In the genomic region with DNA sequence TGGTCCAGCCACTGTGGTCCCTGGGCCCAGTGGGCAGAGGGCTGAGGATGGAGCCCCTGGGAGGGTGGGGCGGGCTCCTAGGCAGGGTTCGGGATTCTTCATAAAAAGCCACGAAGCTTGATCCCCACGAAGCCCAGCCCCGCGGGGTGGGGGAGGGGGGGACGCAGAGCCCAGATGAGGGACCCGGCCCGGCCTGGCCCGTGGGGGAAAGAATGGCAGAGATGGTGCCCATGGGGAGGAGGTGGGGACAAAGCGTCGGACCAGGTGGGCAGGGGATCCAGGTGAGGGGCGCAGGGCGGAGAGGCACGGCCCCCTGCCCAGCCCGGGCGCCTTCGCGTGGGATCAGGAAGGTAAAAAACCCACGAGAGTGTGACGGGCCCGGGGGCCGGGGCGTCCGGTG, we compare ENCODE assay signal across 8 cellular contexts. TPM values are rescaled to one million over a fixed set of nuclear protein-coding genes. Genes with fewer than 3 reads are reported as not detected.
DNase-seq lines count a peak whose midpoint lies in the region; ATAC-seq and TF ChIP-seq lines count a peak whose summit lies in the region.

No MANE protein-coding gene starts in this region.

- intact Hi-C loops in esophagus squamous epithelium (cut with DNase I) = no loop called here

- no peak overlapping the region for H2BK120ac ChIP-seq in trophoblast cell (ENCODE audit: insufficient read depth, low read length, poor library complexity)

- no peak overlapping the region for H2BK5ac ChIP-seq in trophoblast cell (ENCODE audit: low read depth, low read length, poor library complexity)

- TF ChIP-seq POLR2A in esophagus squamous epithelium (IDR thresholded peaks at IDR 0.05) (no peak), GM18505 (IDR thresholded peaks at IDR 0.05; ENCODE audit: borderline replicate concordance, extremely low read depth, insufficient read depth, insufficient read length) (no peak)

- no peak overlapping the region for H3K4ac ChIP-seq in trophoblast cell (ENCODE audit: low read depth, low read length)

- CTCF ChIA-PET in RWPE1 (lab: Yijun Ruan, JAX) = interaction anchor here (0.6 to 1.5 kb wide), 6 partner anchors 9 to 566 kb away, joined by 3 to 10 read pairs (median 3); no protein-coding TSS in a partner anchor

- peak overlapping the region; percentile 87 for H3K4me2 ChIP-seq in trophoblast cell (ENCODE audit: low read length)

- H2AK5ac ChIP-seq in trophoblast cell (ENCODE audit: low read length) = no peak overlapping the region

- H3K9ac ChIP-seq in ES-I3 (ENCODE audit: low read depth, low read length) = peak overlapping the region; percentile 98
- H3K9ac ChIP-seq in trophoblast cell (ENCODE audit: low read length) = no peak overlapping the region

- no peaks in the 10 kb centered on the region for H3K9me3 ChIP-seq in ES-I3 (ENCODE audit: control insufficient read depth, insufficient read depth, low read length)
- H3K9me3 ChIP-seq in esophagus squamous epithelium = no peaks in the 10 kb centered on the region
- no peaks in the 10 kb centered on the region for H3K9me3 ChIP-seq in trophoblast cell (ENCODE audit: insufficient read depth, low read depth, low read length)

- H4K91ac ChIP-seq in trophoblast cell (ENCODE audit: low read depth, low read length) = peak overlapping the region; percentile 56

- no peaks in the 10 kb centered on the region for H3K36me3 ChIP-seq in ES-I3 (ENCODE audit: insufficient read depth, low read length)
- H3K36me3 ChIP-seq in esophagus squamous epithelium = no peaks in the 10 kb centered on the region
- H3K36me3 ChIP-seq in trophoblast cell (ENCODE audit: control insufficient read depth in 1 of 2, insufficient read depth in 2 of 2, low read length in 2 of 2) = no peaks in the 10 kb centered on the region

- H3K27me3 ChIP-seq in esophagus squamous epithelium (no peaks in the 10 kb centered on the region), trophoblast cell (ENCODE audit: insufficient read depth, low read length) (no peaks in the 10 kb centered on the region)

- H3K18ac ChIP-seq in trophoblast cell (ENCODE audit: low read length) = no peak overlapping the region

- peak overlapping the region; percentile 94 for H4K8ac ChIP-seq in trophoblast cell (ENCODE audit: low read depth, low read length)

- H3K79me1 ChIP-seq in trophoblast cell (ENCODE audit: low read length) = peaks cover 5% of the 10 kb centered on the region

- 2 to 4% methylated on average over 9 to 14 of the region's 25 CpGs for WGBS in esophagus squamous epithelium, 2 donors
- no CpG with 5 or more reads among the region's 25 CpGs for WGBS in trophoblast cell (ENCODE audit: extremely low coverage, insufficient coverage, insufficient read length)

- H4K12ac ChIP-seq in trophoblast cell (ENCODE audit: low read depth, low read length) = peak overlapping the region; percentile 71

- TF ChIP-seq CTCF in RWPE1 (conservative IDR thresholded peaks at IDR 0.05; ENCODE audit: low read depth) (no peak), esophagus squamous epithelium (IDR thresholded peaks at IDR 0.05) (no peak), GM20000 (IDR thresholded peaks at IDR 0.05; ENCODE audit: extremely low read depth, missing control alignments) (no peak)

- H3K4me3 ChIP-seq in esophagus squamous epithelium = peak overlapping the region; percentile 70 to 81 (median 76)
- H3K4me3 ChIP-seq in trophoblast cell (ENCODE audit: low read depth, low read length) = peak overlapping the region; percentile 74

- POLR2A ChIA-PET in RWPE1 (lab: Yijun Ruan, JAX; ENCODE audit: low non-redundant PET) = no interaction called here

- H3K23ac ChIP-seq in trophoblast cell (ENCODE audit: low read length) = no peak overlapping the region

- DNase-seq in RWPE1 (ENCODE audit: low spot score) = no peak
- no peak for DNase-seq in esophagus squamous epithelium (lab: John Stamatoyannopoulos, UW)
- no peak for DNase-seq in trophoblast cell
- DNase-seq in superior temporal gyrus (ENCODE audit: extremely low spot score) = no peak
- no peak for DNase-seq in GM20000 (ENCODE audit: low spot score)

- peaks cover 4% of the 10 kb centered on the region for H3K79me2 ChIP-seq in trophoblast cell (ENCODE audit: control insufficient read depth, insufficient read depth, low read length, poor library complexity)

- H3K4me1 ChIP-seq in ES-I3 (ENCODE audit: insufficient read depth, low read length) = no peaks in the 10 kb centered on the region
- peaks cover 5 to 22% (median 12%) of the 10 kb centered on the region in 3 donors for H3K4me1 ChIP-seq in esophagus squamous epithelium
- peaks cover 0 to 5% of the 10 kb centered on the region in 2 experiments for H3K4me1 ChIP-seq in trophoblast cell (ENCODE audit: control insufficient read depth in 1 of 2, insufficient read depth in 2 of 2, low read length in 2 of 2)

- H3K27ac ChIP-seq in RWPE1 (peak overlapping the region; percentile 77), esophagus squamous epithelium (peak overlapping the region; percentile 81 to 90 (median 87)), trophoblast cell (ENCODE audit: low read depth, low read length) (no peak overlapping the region)

- peak overlapping the region; percentile 55 for H2AFZ ChIP-seq in trophoblast cell (ENCODE audit: insufficient read depth, low read length, poor library complexity)

- ATAC-seq in GM18505 (IDR thresholded peaks at IDR 0.05; ENCODE audit: unreplicated experiment) (no peak), GM21737 (IDR thresholded peaks at IDR 0.05; ENCODE audit: unreplicated experiment) (no peak)

- H3K14ac ChIP-seq in trophoblast cell (ENCODE audit: low read length) = peak overlapping the region; percentile 80

- H2BK12ac ChIP-seq in trophoblast cell (ENCODE audit: low read length) = no peak overlapping the region

RNA-seq across cellular contexts. Expression of a gene that starts 6.0 kb away (rescaled TPM):
- 10 to 100 TPM; 29.5 to 41.8 (median 36.0) TPM for total RNA-seq in esophagus squamous epithelium
- 20.0 and 20.3 TPM in 2 replicates for polyA plus RNA-seq in trophoblast cell (2013)
